30 cellular contexts compared by ENCODE assay signal in the genomic region with DNA sequence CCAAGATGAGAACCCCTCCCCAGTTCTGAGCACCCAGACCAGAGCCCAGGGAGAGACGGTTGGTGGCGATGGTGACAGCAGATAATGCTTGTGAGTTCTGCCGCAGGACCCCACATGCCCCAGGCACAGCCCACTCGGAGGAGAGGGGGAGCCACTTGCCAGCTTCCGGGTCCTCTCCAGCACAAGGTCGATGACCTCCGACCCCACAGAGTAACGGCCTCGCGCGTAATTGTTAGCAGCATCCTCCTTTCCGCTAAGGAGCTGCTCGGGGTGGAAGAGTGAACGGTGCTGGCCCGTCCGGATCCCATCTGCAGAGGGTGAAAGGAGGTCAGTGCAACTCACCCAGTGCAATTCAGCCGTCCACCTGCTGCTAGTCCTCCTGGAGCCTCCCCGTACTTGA. TPM values are rescaled to one million over a fixed set of nuclear protein-coding genes. Genes with fewer than 3 reads are reported as not detected.
"Had no signal": no experiment of that assay in that cellular context is flagged by ENCODE, and none has a peak within 500 bp of the region (broad histone marks: within the 10 kb centered on the region; RNA-seq: fewer than 3 reads in every experiment).

No MANE protein-coding gene starts in this region.

- H3K36me3 ChIP-seq: neural progenitor cell, ovary, stomach, tibial artery, transverse colon, upper lobe of right lung, uterus had no signal

- H3K27ac ChIP-seq: neural progenitor cell, ovary, parathyroid adenoma, psoas muscle, skin epidermis, tibial artery, transverse colon, upper lobe of right lung, uterus had no signal

- H3K27me3 ChIP-seq: neural progenitor cell, ovary, stomach, tibial artery, transverse colon, upper lobe of right lung, uterus had no signal

- ATAC-seq: naive thymus-derived CD4-positive, alpha-beta T cell; natural killer cell; psoas muscle; right cardiac atrium; sciatic nerve; stimulated activated effector memory CD8-positive, alpha-beta T cell treated with anti-CD3 and anti-CD28 coated beads, Interleukin-12 subunit alpha, Interleukin-12 subunit beta, amount 100 ng/mL, for 72 hours; stimulated activated naive B cell treated with anti-CD40 and anti-IgM and Interleukin-4, amounts not matched to agents 10 μg/mL and 1 μg/mL and 100 μg/mL, for 72 hours; upper lobe of right lung had no signal

- H3K4me3 ChIP-seq: neural progenitor cell, ovary, psoas muscle, skin epidermis, smooth muscle cell, stomach, tibial artery, transverse colon, upper lobe of right lung, uterus had no signal

- DNase-seq: naive thymus-derived CD4-positive, alpha-beta T cell; natural killer cell; occipital lobe; ovary; posterior cingulate gyrus; psoas muscle; right cardiac atrium; stimulated activated CD4-positive, alpha-beta T cell treated with anti-CD3 and anti-CD28 coated beads, Interleukin-15, amount 100 ng/mL, for 24 hours; stimulated activated CD4-positive, alpha-beta T cell treated with anti-CD3 and anti-CD28 coated beads, Interleukin-2, amount 100 ng/mL, for 24 hours; stimulated activated CD4-positive, alpha-beta T cell treated with anti-CD3 and anti-CD28 coated beads, Interleukin-2, amount 100 ng/mL, for 48 hours; stimulated activated CD4-positive, alpha-beta T cell treated with anti-CD3 and anti-CD28 coated beads, Interleukin-4, amount 100 ng/mL, for 24 hours; stimulated activated naive B cell treated with anti-CD40 and anti-IgM and Interleukin-4, amounts not matched to agents 10 μg/mL and 1 μg/mL and 100 μg/mL, for 72 hours; stimulated activated naive CD4-positive, alpha-beta T cell treated with Interleukin-2 at 50 U/mL for 16 hours; stomach; tibial artery; transverse colon; upper lobe of right lung; uterus had no signal

- H2AFZ ChIP-seq: neural progenitor cell, parathyroid adenoma had no signal

- H3K4me1 ChIP-seq: neural progenitor cell, parathyroid adenoma, psoas muscle, tibial artery, transverse colon, upper lobe of right lung, uterus had no signal

- H3K79me2 ChIP-seq: parathyroid adenoma had no signal

- H3K9me3 ChIP-seq: ovary, uterus had no signal

- H3K4me2 ChIP-seq: neural progenitor cell, smooth muscle cell had no signal

RNA-seq across cellular contexts. Expression of a gene that starts 9.5 kb away (rescaled TPM):
- total RNA-seq: naive thymus-derived CD4-positive, alpha-beta T cell; natural killer cell; occipital lobe; progenitor cell of endocrine pancreas; smooth muscle cell; temporal lobe; upper lobe of right lung; uterus had no signal
- polyA plus RNA-seq: naive thymus-derived CD4-positive, alpha-beta T cell; neural cell; ovary; smooth muscle cell had no signal

RNA-seq across cellular contexts. Expression of a gene that starts 30.4 kb away (rescaled TPM):
- total RNA-seq: naive thymus-derived CD4-positive, alpha-beta T cell; natural killer cell; occipital lobe; ovary; psoas muscle; renal cortical epithelial cell; right cardiac atrium; sciatic nerve; smooth muscle cell; subcutaneous adipose tissue; temporal lobe; urinary bladder; uterus had no signal
- polyA plus RNA-seq: naive thymus-derived CD4-positive, alpha-beta T cell; neural cell; ovary; psoas muscle; right cardiac atrium; smooth muscle cell; urinary bladder had no signal
